ENCODE assay signal across 20 cellular contexts in the genomic region with DNA sequence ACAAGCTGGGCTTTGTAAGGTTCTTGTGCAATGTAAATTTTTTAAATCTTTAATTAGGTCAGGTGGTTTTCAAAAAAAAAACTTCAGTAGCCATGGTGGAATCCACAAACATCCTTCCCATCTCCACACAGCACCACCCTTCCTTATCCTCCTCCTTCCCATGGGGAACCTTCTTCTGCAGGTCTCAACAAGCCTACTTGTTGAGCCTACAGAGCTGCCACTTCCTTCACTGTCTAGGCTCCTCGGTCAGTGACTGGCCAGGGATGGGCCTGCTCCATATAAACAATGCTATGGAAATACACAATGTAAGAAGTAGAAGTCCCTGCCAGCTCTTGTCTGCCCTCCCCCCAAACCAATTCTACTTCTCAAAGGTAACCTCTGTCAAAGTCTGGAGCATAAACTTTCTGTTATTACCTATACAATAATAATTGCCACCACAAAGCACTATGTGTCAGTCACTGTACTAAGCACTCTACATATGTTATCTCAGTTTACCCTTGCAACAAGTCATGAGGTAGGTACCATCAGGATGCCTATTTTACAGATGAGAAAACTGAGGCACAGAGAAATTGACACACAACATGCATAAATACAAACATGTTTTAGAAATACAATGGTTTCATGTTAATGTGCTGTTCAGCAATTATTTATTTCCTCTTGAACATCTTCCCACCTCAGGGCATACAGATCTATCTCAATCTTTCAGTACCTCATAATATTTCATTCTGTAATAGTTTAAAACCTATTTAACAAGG. TPM values are rescaled to one million over a fixed set of nuclear protein-coding genes. Genes with fewer than 3 reads are reported as not detected.
DNase-seq lines count a peak whose midpoint lies in the region; ATAC-seq, FAIRE-seq and TF ChIP-seq lines count a peak whose summit lies in the region.
"Had no signal": no experiment of that assay in that cellular context is flagged by ENCODE, and none has a peak within 500 bp of the region (broad histone marks: within the 10 kb centered on the region; RNA-seq: fewer than 3 reads in every experiment).

No MANE protein-coding gene starts in this region.

- DNase-seq in HepG2 (ENCODE audit: low spot score) (no peak), right lobe of liver (no peak), MCF 10A (ENCODE audit: unreplicated experiment) (peak; percentile 85), GM19239 (ENCODE audit: insufficient read length, low spot score) (no peak), NCI-H82 treated with DMSO at 0.1 percent for 48 hours (lab: John Stamatoyannopoulos, UW; ENCODE audit: unreplicated experiment) (no peak)
- DNase-seq: CD8-positive, alpha-beta memory T cell; GDM1; MV-4-11; NCI-H1105 treated with DMSO at 0.1 percent for 48 hours; NCI-H2029 treated with DMSO at 0.1 percent for 48 hours; NCI-H2171 treated with DMSO at 0.1 percent for 48 hours; NCI-H524 treated with DMSO at 0.1 percent for 48 hours; NCI-H82; SHP77 had no signal

- no peaks in the 10 kb centered on the region for H3K79me2 ChIP-seq in HepG2 (ENCODE audit: insufficient read depth, low read length)

- H3K4me3 ChIP-seq in HepG2 (replicated peaks in 1 of 3; ENCODE audit: insufficient read depth in 1 of 3, low read depth in 2 of 3, low read length in 3 of 3) (no peak overlapping the region), right lobe of liver (no peak overlapping the region), subcutaneous abdominal adipose tissue (ENCODE audit: low read depth in 1 of 5, low read length in 5 of 5) (no peak overlapping the region)

- intact Hi-C loops in HepG2 (cut with micrococcal nuclease; ENCODE audit: unreplicated experiment), result no loop called here
- intact Hi-C loops in right lobe of liver (cut with DNase I), result no loop called here
- intact Hi-C loops in MCF 10A (cut with micrococcal nuclease), result loop anchor here (2.0 kb wide), 1 partner anchor 17 kb away; the partner anchor contains the start of gene LIMA1

- no peak overlapping the region for H3K4me2 ChIP-seq in HepG2 (ENCODE audit: low read depth, low read length)
- H3K4me2 ChIP-seq: KMS-11 had no signal

- H3K9ac ChIP-seq in HepG2 (ENCODE audit: insufficient read depth, low read depth, low read length) (no peak overlapping the region), subcutaneous abdominal adipose tissue (ENCODE audit: low read length in 5 of 5) (no peak overlapping the region)
- H3K9ac ChIP-seq: KMS-11 had no signal

- no peaks in the 10 kb centered on the region for H3K9me3 ChIP-seq in HepG2 (ENCODE audit: low read length)
- no peaks in the 10 kb centered on the region for H3K9me3 ChIP-seq in right lobe of liver
- H3K9me3 ChIP-seq in subcutaneous abdominal adipose tissue (ENCODE audit: control insufficient read depth in 5 of 5, low read length in 5 of 5), result no peaks in the 10 kb centered on the region

- peaks cover 7% of the 10 kb centered on the region for H3K4me1 Mint-ChIP-seq in MCF 10A (ENCODE audit: insufficient read depth, unreplicated experiment)
- H3K4me1 Mint-ChIP-seq: CD8-positive, alpha-beta memory T cell had no signal

- H3K36me3 ChIP-seq in HepG2 (replicated peaks in 1 of 2; ENCODE audit: control insufficient read depth in 1 of 2, insufficient read depth in 2 of 2, low read length in 2 of 2), result no peaks in the 10 kb centered on the region
- no peaks in the 10 kb centered on the region for H3K36me3 ChIP-seq in right lobe of liver
- no peaks in the 10 kb centered on the region for H3K36me3 ChIP-seq in subcutaneous abdominal adipose tissue (ENCODE audit: control insufficient read depth in 5 of 5, insufficient read depth in 5 of 5, low read length in 5 of 5)

- TF ChIP-seq CTCF in HepG2 (CRISPR knock-in tag; IDR thresholded peaks at IDR 0.05), result no peak
- TF ChIP-seq CTCF in right lobe of liver (IDR thresholded peaks at IDR 0.05), result no peak
- TF ChIP-seq CTCF in MCF 10A (IDR thresholded peaks at IDR 0.05; ENCODE audit: unreplicated experiment), result no peak

- no peaks in the 10 kb centered on the region for H3K9me3 Mint-ChIP-seq in MCF 10A (ENCODE audit: unreplicated experiment)
- H3K9me3 Mint-ChIP-seq: CD8-positive, alpha-beta memory T cell had no signal

- BruUV-seq in HepG2 (replicated peaks; lab: Mats Ljungman, UMichigan) (no TSS peak), MCF 10A (replicated peaks; lab: Mats Ljungman, UMichigan) (no TSS peak)

- no peak for TF ChIP-seq RAD21 in HepG2 (CRISPR knock-in tag; IDR thresholded peaks at IDR 0.05)

- H3K36me3 Mint-ChIP-seq in MCF 10A (ENCODE audit: insufficient read depth, unreplicated experiment), result no peaks in the 10 kb centered on the region
- H3K36me3 Mint-ChIP-seq: CD8-positive, alpha-beta memory T cell had no signal

- in situ Hi-C loops in HepG2 (cut with HindIII; ENCODE audit: extremely low pct_ligation_motif_present, low pct_unique_long_range_greater_than_20kb), result no loop called here

- CTCF ChIA-PET in HepG2 (lab: Yijun Ruan, JAX; ENCODE audit: low intra/inter-chr PET ratio, low total read pairs) (no interaction called here), MCF 10A (lab: Yijun Ruan, JAX) (interaction anchor here (0.6 kb wide), 1 partner anchor 36 kb away, joined by 3 read pairs; no protein-coding TSS in a partner anchor)

- no peak for TF ChIP-seq EP300 in HepG2 (IDR thresholded peaks at IDR 0.05; ENCODE audit: low read depth in 2 of 2, low read length in 2 of 2)
- no peak for TF ChIP-seq EP300 in HepG2 (CRISPR knock-in tag; IDR thresholded peaks at IDR 0.05; ENCODE audit: borderline replicate concordance)

- no peak overlapping the region for H3K4me3 Mint-ChIP-seq in MCF 10A (ENCODE audit: unreplicated experiment)
- H3K4me3 Mint-ChIP-seq: CD8-positive, alpha-beta memory T cell had no signal

- no peaks in the 10 kb centered on the region for H3K27me3 Mint-ChIP-seq in MCF 10A (ENCODE audit: insufficient read depth, unreplicated experiment)

- no peaks in the 10 kb centered on the region for H3K27me3 ChIP-seq in HepG2 (ENCODE audit: control insufficient read depth in 1 of 2, insufficient read depth in 2 of 2, low read length in 2 of 2)
- H3K27me3 ChIP-seq in right lobe of liver, result no peaks in the 10 kb centered on the region
- H3K27me3 ChIP-seq in subcutaneous abdominal adipose tissue (ENCODE audit: control insufficient read depth in 5 of 5, insufficient read depth in 4 of 5, low read length in 5 of 5), result no peaks in the 10 kb centered on the region

- H3K4me1 ChIP-seq in HepG2 (ENCODE audit: insufficient read depth, low read length) (peaks cover 53% of the 10 kb centered on the region), right lobe of liver (peaks cover 0 to 2% (median 0%) of the 10 kb centered on the region in 4 donors), subcutaneous abdominal adipose tissue (ENCODE audit: control insufficient read depth in 5 of 5, insufficient read depth in 5 of 5, low read length in 5 of 5) (peaks cover 0 to 5% (median under 1%) of the 10 kb centered on the region in 5 donors)

- no peak for TF ChIP-seq POLR2A in HepG2 (IDR thresholded peaks at IDR 0.05; ENCODE audit: insufficient read depth in 1 of 2, low read depth in 2 of 2, low read length in 2 of 2)
- TF ChIP-seq POLR2A in right lobe of liver (IDR thresholded peaks at IDR 0.05), result no peak

- no peak for ATAC-seq in HepG2
- no peak for ATAC-seq in right lobe of liver
- ATAC-seq in esophagus mucosa, result peak; percentile 86
- no peak for ATAC-seq in GM21786 (IDR thresholded peaks at IDR 0.05; ENCODE audit: unreplicated experiment)

- H3K27ac ChIP-seq in HepG2 (ENCODE audit: extremely low read length, insufficient read depth, low read length) (no peak overlapping the region), right lobe of liver (no peak overlapping the region), subcutaneous abdominal adipose tissue (ENCODE audit: low read depth, low read length) (peak overlapping the region; percentile 7)
- H3K27ac ChIP-seq: C4-2B, KMS-11 had no signal

- WGBS in HepG2 (ENCODE audit: low lambda C conversion rate), result 94% methylated on average over 1 of the region's 1 CpG
- 78% methylated on average over 1 of the region's 1 CpG for WGBS in right lobe of liver (ENCODE audit: insufficient coverage, low coverage, low lambda C conversion rate, missing lambda C conversion rate)

- H4K20me1 ChIP-seq in HepG2 (ENCODE audit: insufficient read depth, low read length), result no peaks in the 10 kb centered on the region

- POLR2A ChIA-PET in HepG2 (lab: Yijun Ruan, JAX) (no interaction called here), MCF 10A (lab: Yijun Ruan, JAX) (interaction anchor here (0.7 to 2.3 kb wide), 11 partner anchors 11 to 155 kb away, joined by 3 to 12 read pairs (median 5); partner anchors contain the start of gene LIMA1)

- no peak for FAIRE-seq in HepG2 (lab: Jason Lieb, UNC)
- FAIRE-seq in GM19239 (lab: Jason Lieb, UNC), result no peak
- FAIRE-seq: GM18507 had no signal

- peak overlapping the region; percentile 39 for H3K27ac Mint-ChIP-seq in MCF 10A (ENCODE audit: low read depth, unreplicated experiment)
- H3K27ac Mint-ChIP-seq: CD8-positive, alpha-beta memory T cell had no signal

- no peak overlapping the region for H2AFZ ChIP-seq in HepG2 (ENCODE audit: low read length)

TF ChIP-seq in HepG2, 621 proteins besides CTCF, POLR2A, EP300 and RAD21 (continues in another document):
- TF ChIP-seq ZNF570 (CRISPR knock-in tag; IDR thresholded peaks at IDR 0.05; ENCODE audit: borderline replicate concordance), result no peak

RNA-seq across cellular contexts. Expression of gene LIMA1, which starts 17.4 kb away (rescaled TPM):
- total RNA-seq in HepG2 (2016; rRNA removed; fragmentation: Illumina TruSeq; extraction: Trizol), result 13.0 and 19.3 TPM in 2 replicates
- 0.91 and 1.6 TPM in 2 replicates for total RNA-seq in HepG2 (2016; cell fraction: cytosol; rRNA removed; fragmentation: Illumina TruSeq; extraction: Trizol; ENCODE audit: low read depth)
- total RNA-seq in HepG2 (2016; cell fraction: insoluble cytoplasmic fraction; rRNA removed; fragmentation: Illumina TruSeq; extraction: Trizol), result 12.8 and 15.0 TPM in 2 replicates
- 4.2 and 5.4 TPM in 2 replicates for total RNA-seq in HepG2 (2016; cell fraction: membrane; rRNA removed; fragmentation: Illumina TruSeq; extraction: Trizol)
- total RNA-seq in HepG2 (2016; cell fraction: nucleus; rRNA removed; fragmentation: Illumina TruSeq; extraction: Trizol), result 14.1 and 15.9 TPM in 2 replicates
- 13.9 and 19.8 TPM in 2 replicates for polyA plus RNA-seq in HepG2 (2011; rRNA removed)
- 5.0 and 7.4 TPM in 2 replicates for polyA plus RNA-seq in HepG2 (2011; cell fraction: cytosol; rRNA removed)
- 8.8 and 9.7 TPM in 2 replicates for polyA plus RNA-seq in HepG2 (2011; cell fraction: nucleus; rRNA removed)
- polyA plus RNA-seq in HepG2 (2012), result 11.5 and 11.9 TPM in 2 replicates
- polyA plus RNA-seq in HepG2 (2016; cell fraction: cytosol; fragmentation: Illumina TruSeq; extraction: Trizol; ENCODE audit: low read depth), result 0.72 and 1.1 TPM in 2 replicates
- polyA plus RNA-seq in HepG2 (2016; cell fraction: insoluble cytoplasmic fraction; fragmentation: Illumina TruSeq; extraction: Trizol; ENCODE audit: low read depth), result 21.3 and 21.6 TPM in 2 replicates
- polyA plus RNA-seq in HepG2 (2016; cell fraction: membrane; fragmentation: Illumina TruSeq; extraction: Trizol; ENCODE audit: low read depth), result 1.9 and 2.7 TPM in 2 replicates
- polyA plus RNA-seq in HepG2 (2016; cell fraction: nucleus; fragmentation: Illumina TruSeq; extraction: Trizol; ENCODE audit: insufficient read depth, low read depth), result 17.1 and 18.0 TPM in 2 replicates
- 21.1 and 72.7 TPM in 2 replicates for polyA minus RNA-seq in HepG2 (2011; rRNA and poly(A)+ RNA removed; ENCODE audit: low replicate concordance)
- 12.9 and 14.3 TPM in 2 replicates for polyA minus RNA-seq in HepG2 (2011; cell fraction: cytosol; rRNA and poly(A)+ RNA removed)
- 22.8 and 23.7 TPM in 2 replicates for polyA minus RNA-seq in HepG2 (2011; cell fraction: nucleus; rRNA and poly(A)+ RNA removed)
- 10 to 100 TPM in 5 of 6 experiments, 1 to 10 TPM in 1; 7.3 to 21.9 (median 13.1) TPM for total RNA-seq in right lobe of liver
- 65.5 and 86.0 TPM in 2 replicates for total RNA-seq in MCF 10A (2022)
- total RNA-seq in esophagus mucosa, result 53.9 TPM
